ENCODE assay signal across 11 cellular contexts in genomic region chr11:10655227-10655626, GRCh38. TPM values are rescaled to one million over a fixed set of nuclear protein-coding genes. Genes with fewer than 3 reads are reported as not detected.
A peak's percentile ranks its signal among the peaks of the same experiment; 100 is the strongest.
DNase-seq lines count a peak whose midpoint lies in the region; ATAC-seq and TF ChIP-seq lines count a peak whose summit lies in the region.
"Had no signal": no experiment of that assay in that cellular context is flagged by ENCODE, and none has a peak within 500 bp of the region (broad histone marks: within the 10 kb centered on the region; RNA-seq: fewer than 3 reads in every experiment).

No MANE protein-coding gene starts in this region.

- H3K27me3 Mint-ChIP-seq in T-cell, result no peaks in the 10 kb centered on the region

- H3K9ac ChIP-seq in parathyroid adenoma, result no peak overlapping the region

- peaks cover 51% of the 10 kb centered on the region for H3K4me1 ChIP-seq in ACC112 (ENCODE audit: control insufficient read depth, insufficient read depth, low read length, unreplicated experiment)
- H3K4me1 ChIP-seq in parathyroid adenoma, result peaks cover 3% of the 10 kb centered on the region

- no peak for ATAC-seq in T-cell (replicated peaks in 1 of 4)
- no peak for ATAC-seq in HG02885 (IDR thresholded peaks at IDR 0.05; ENCODE audit: poor library complexity, unreplicated experiment)
- ATAC-seq: body of pancreas had no signal

- no peaks in the 10 kb centered on the region for H3K27me3 ChIP-seq in ACC112 (ENCODE audit: insufficient read depth, low read length)
- H3K27me3 ChIP-seq in parathyroid adenoma (ENCODE audit: control insufficient read depth, insufficient read depth, low read length), result no peaks in the 10 kb centered on the region
- H3K27me3 ChIP-seq: body of pancreas had no signal

- H2AFZ ChIP-seq in ACC112 (ENCODE audit: low read length, unreplicated experiment), result peak overlapping the region; percentile 62
- no peak overlapping the region for H2AFZ ChIP-seq in parathyroid adenoma

- H3K4me3 Mint-ChIP-seq in T-cell, result no peak overlapping the region

- no peaks in the 10 kb centered on the region for H3K9me3 Mint-ChIP-seq in T-cell

- H3K36me3 ChIP-seq in ACC112 (ENCODE audit: insufficient read depth, low read length) (no peaks in the 10 kb centered on the region), parathyroid adenoma (ENCODE audit: control insufficient read depth, insufficient read depth, low read length) (no peaks in the 10 kb centered on the region)

- no peaks in the 10 kb centered on the region for H3K9me3 ChIP-seq in parathyroid adenoma (ENCODE audit: control insufficient read depth, low read length)
- H3K9me3 ChIP-seq: body of pancreas had no signal

- H3K79me2 ChIP-seq in ACC112 (ENCODE audit: control insufficient read depth, insufficient read depth, low read length, unreplicated experiment) (no peaks in the 10 kb centered on the region), parathyroid adenoma (no peaks in the 10 kb centered on the region)

- TF ChIP-seq CTCF in parathyroid adenoma (IDR thresholded peaks at IDR 0.05), result no peak

- POLR2A ChIA-PET in T-cell (lab: Charles Lee), result no interaction called here

- H3K27ac ChIP-seq in ACC112 (ENCODE audit: low read depth, low read length), result peak overlapping the region; percentile 30
- H3K27ac ChIP-seq in cingulate gyrus (ENCODE audit: low read depth, low read length), result peak overlapping the region; percentile 29
- H3K27ac ChIP-seq in parathyroid adenoma, result peak overlapping the region; percentile 15
- H3K27ac ChIP-seq: body of pancreas had no signal

- H3K36me3 Mint-ChIP-seq in T-cell, result no peaks in the 10 kb centered on the region

- no peak overlapping the region for H3K4me2 ChIP-seq in parathyroid adenoma (ENCODE audit: low read length)

- H3K27ac Mint-ChIP-seq in T-cell, result no peak overlapping the region

- no peak overlapping the region for H3K4me3 ChIP-seq in ACC112 (ENCODE audit: low read depth, low read length)
- H3K4me3 ChIP-seq in parathyroid adenoma (ENCODE audit: low read depth, low read length), result no peak overlapping the region
- H3K4me3 ChIP-seq: body of pancreas had no signal

- CTCF ChIA-PET in T-cell (lab: Charles Lee), result interaction anchor here (0.6 to 3.6 kb wide), 14 partner anchors 16 to 799 kb away, joined by 3 to 32 read pairs (median 6); partner anchors contain the start of gene RNF141 (in 1 of the 2)

- peaks cover 0 to 8% (median 2%) of the 10 kb centered on the region in 3 donors for H3K4me1 Mint-ChIP-seq in T-cell

- peak; percentile 69 for DNase-seq in MV-4-11 (lab: John Stamatoyannopoulos, UW)
- no peak for DNase-seq in T-cell
- DNase-seq in NCI-H1436 (lab: John Stamatoyannopoulos, UW), result no peak
- DNase-seq in NCI-H2227 treated with DMSO at 0.1 percent for 48 hours (lab: John Stamatoyannopoulos, UW), result no peak
- DNase-seq: body of pancreas, NCI-H345 had no signal

RNA-seq across cellular contexts. Expression of gene IRAG1, which starts 38.3 kb away (rescaled TPM):
- under 1 TPM in 2 of 5 donors, not detected in 3; 0.06 to 0.20 TPM for total RNA-seq in T-cell
- total RNA-seq: epithelial cell of proximal tubule had no signal
